1 cellular context compared by ENCODE assay signal in the genomic region with DNA sequence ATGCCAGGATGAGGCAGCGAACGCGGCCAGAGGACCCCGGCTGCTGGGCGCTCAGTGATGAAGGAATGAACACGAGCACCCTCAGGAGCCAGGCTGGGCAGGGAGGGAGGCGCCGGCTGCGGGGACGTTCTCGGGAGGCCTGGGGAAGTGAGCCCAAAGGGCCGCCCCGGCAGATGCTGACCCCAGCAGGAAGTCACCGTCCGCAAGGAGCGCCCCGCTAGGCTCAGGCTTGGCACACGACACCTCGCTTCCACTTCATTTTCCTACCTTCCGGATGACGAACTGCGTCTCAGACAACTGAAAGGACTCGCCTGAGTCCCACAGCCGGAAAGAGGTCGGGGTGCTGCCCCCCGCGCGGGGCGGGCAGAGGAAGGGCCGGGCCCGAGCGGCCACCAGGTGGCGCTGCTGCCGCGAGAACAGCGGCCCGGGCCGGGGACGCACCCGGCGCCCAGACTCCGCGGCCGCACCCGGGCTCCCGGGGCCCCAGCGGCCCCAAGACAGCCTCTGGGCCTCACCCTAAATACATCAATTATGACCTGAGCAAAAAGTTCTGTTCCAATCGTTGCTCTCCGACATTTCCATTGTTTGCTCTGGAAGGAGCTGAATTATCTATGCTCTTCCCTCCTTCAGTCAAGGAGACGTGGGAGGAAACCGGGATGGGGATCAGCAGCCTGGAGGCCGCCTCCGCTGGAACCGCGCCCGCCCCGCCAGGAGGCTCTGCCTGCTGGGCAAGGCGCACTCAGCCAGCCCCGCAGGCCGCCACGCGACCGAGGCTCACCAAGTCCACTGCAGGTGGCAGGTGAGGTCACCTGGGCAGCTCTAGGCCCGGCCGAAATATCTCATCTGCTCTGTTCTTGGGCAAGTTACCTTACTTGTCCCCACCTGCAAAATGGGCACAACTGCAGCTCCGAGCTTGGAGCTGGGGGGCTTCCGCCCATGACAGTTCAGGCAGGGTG.
TF ChIP-seq lines count a peak whose summit lies in the region.

No MANE protein-coding gene starts in this region.

TF ChIP-seq in HepG2, 621 proteins besides CTCF, POLR2A, EP300 and RAD21 (continued from another document):
- TF ChIP-seq, protein P1, sequence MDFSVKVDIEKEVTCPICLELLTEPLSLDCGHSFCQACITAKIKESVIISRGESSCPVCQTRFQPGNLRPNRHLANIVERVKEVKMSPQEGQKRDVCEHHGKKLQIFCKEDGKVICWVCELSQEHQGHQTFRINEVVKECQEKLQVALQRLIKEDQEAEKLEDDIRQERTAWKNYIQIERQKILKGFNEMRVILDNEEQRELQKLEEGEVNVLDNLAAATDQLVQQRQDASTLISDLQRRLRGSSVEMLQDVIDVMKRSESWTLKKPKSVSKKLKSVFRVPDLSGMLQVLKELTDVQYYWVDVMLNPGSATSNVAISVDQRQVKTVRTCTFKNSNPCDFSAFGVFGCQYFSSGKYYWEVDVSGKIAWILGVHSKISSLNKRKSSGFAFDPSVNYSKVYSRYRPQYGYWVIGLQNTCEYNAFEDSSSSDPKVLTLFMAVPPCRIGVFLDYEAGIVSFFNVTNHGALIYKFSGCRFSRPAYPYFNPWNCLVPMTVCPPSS (IDR thresholded peaks at IDR 0.05) = no peak
- TF ChIP-seq YEATS4 (CRISPR knock-in tag; IDR thresholded peaks at IDR 0.05; ENCODE audit: borderline replicate concordance) (no peak), ATAD3A (CRISPR knock-in tag; IDR thresholded peaks at IDR 0.05) (no peak), CENPX (CRISPR knock-in tag; IDR thresholded peaks at IDR 0.05) (no peak), PCBP1 (IDR thresholded peaks at IDR 0.05; ENCODE audit: borderline replicate concordance, low read depth, low read length) (no peak), REXO4 (CRISPR knock-in tag; IDR thresholded peaks at IDR 0.05; ENCODE audit: borderline replicate concordance) (no peak), HIVEP1 (CRISPR knock-in tag; IDR thresholded peaks at IDR 0.05) (0 out of 2 replicates have a peak, but pooled peaks have one; percentile 32), GTF3A (CRISPR knock-in tag; conservative IDR thresholded peaks at IDR 0.05) (no peak), KLF9 (CRISPR knock-in tag; IDR thresholded peaks at IDR 0.05; ENCODE audit: low read depth) (no peak), ZNF672 (CRISPR knock-in tag; IDR thresholded peaks at IDR 0.05) (no peak), KLF16 (CRISPR knock-in tag; IDR thresholded peaks at IDR 0.05) (no peak), YY1 (IDR thresholded peaks at IDR 0.05; ENCODE audit: insufficient read depth, insufficient replicate concordance, low read depth, low read length) (peak; percentile 47), IKZF4 (CRISPR knock-in tag; IDR thresholded peaks at IDR 0.05; ENCODE audit: borderline replicate concordance, low read depth, not compliant biosample characterization) (no peak), ARNTL (CRISPR knock-in tag; IDR thresholded peaks at IDR 0.05) (no peak), ZNF317 (CRISPR knock-in tag; IDR thresholded peaks at IDR 0.05) (no peak), MAZ (IDR thresholded peaks at IDR 0.05; ENCODE audit: borderline replicate concordance, low read depth, low read length) (no peak), MAZ (CRISPR knock-in tag; IDR thresholded peaks at IDR 0.05; ENCODE audit: low read depth) (peak; percentile 71), FOXK2 (IDR thresholded peaks at IDR 0.05) (no peak), HNRNPK (IDR thresholded peaks at IDR 0.05; ENCODE audit: low read depth, low read length, poor library complexity, severe bottlenecking) (no peak), HNF4G (IDR thresholded peaks at IDR 0.05; ENCODE audit: borderline replicate concordance, low read depth, low read length) (no peak), HNF4G (CRISPR knock-in tag; IDR thresholded peaks at IDR 0.05; ENCODE audit: borderline replicate concordance, low read depth) (no peak), NONO (IDR thresholded peaks at IDR 0.05) (no peak), NONO (CRISPR knock-in tag; conservative IDR thresholded peaks at IDR 0.05) (no peak), MEIS1 (CRISPR knock-in tag; IDR thresholded peaks at IDR 0.05; ENCODE audit: borderline replicate concordance) (no peak), ZNF121 (CRISPR knock-in tag; IDR thresholded peaks at IDR 0.05) (no peak), ZNF768 (CRISPR knock-in tag; IDR thresholded peaks at IDR 0.05) (no peak), GABPB1 (CRISPR knock-in tag; IDR thresholded peaks at IDR 0.05) (peak; percentile 41; the same call in 1 of the 2 replicates), ASH2L (IDR thresholded peaks at IDR 0.05; ENCODE audit: insufficient read length, low read depth, low read length) (no peak), ZNF713 (CRISPR knock-in tag; IDR thresholded peaks at IDR 0.05) (no peak), JDP2 (CRISPR knock-in tag; IDR thresholded peaks at IDR 0.05; ENCODE audit: borderline replicate concordance) (no peak), MTF1 (CRISPR knock-in tag; IDR thresholded peaks at IDR 0.05) (no peak), SMC3 (IDR thresholded peaks at IDR 0.05; ENCODE audit: low read length) (peak; percentile 31; the same call in 1 of the 2 replicates), ZNF101 (CRISPR knock-in tag; IDR thresholded peaks at IDR 0.05; ENCODE audit: borderline replicate concordance, low read depth) (no peak), ZNF331 (CRISPR knock-in tag; IDR thresholded peaks at IDR 0.05) (no peak), EHMT2 (IDR thresholded peaks at IDR 0.05; ENCODE audit: borderline replicate concordance, low read depth, low read length) (no peak), SNRNP70 (IDR thresholded peaks at IDR 0.05; ENCODE audit: low read depth, low read length) (no peak), ZNF335 (CRISPR knock-in tag; IDR thresholded peaks at IDR 0.05) (no peak), MXI1 (IDR thresholded peaks at IDR 0.05; ENCODE audit: borderline replicate concordance, low read depth, low read length) (no peak), ZNF354B (CRISPR knock-in tag; IDR thresholded peaks at IDR 0.05) (no peak), ZNF776 (CRISPR knock-in tag; IDR thresholded peaks at IDR 0.05) (no peak), ZNF720 (CRISPR knock-in tag; IDR thresholded peaks at IDR 0.05) (no peak), ETV5 (CRISPR knock-in tag; IDR thresholded peaks at IDR 0.05; ENCODE audit: borderline replicate concordance) (peak; percentile 18; the same call in 1 of the 2 replicates), ZNF260 (CRISPR knock-in tag; IDR thresholded peaks at IDR 0.05; ENCODE audit: borderline replicate concordance, low read depth) (no peak), FOXO1 (CRISPR knock-in tag; IDR thresholded peaks at IDR 0.05) (0 out of 2 replicates have a peak, but pooled peaks have one; percentile 12), ZNF629 (CRISPR knock-in tag; conservative IDR thresholded peaks at IDR 0.05) (peak; percentile 70), SPEN (CRISPR knock-in tag; IDR thresholded peaks at IDR 0.05; ENCODE audit: low read depth) (0 out of 2 replicates have a peak, but pooled peaks have one; percentile 9), STAG1 (CRISPR knock-in tag; IDR thresholded peaks at IDR 0.05) (peak; percentile 88)
- TF ChIP-seq, protein P2, sequence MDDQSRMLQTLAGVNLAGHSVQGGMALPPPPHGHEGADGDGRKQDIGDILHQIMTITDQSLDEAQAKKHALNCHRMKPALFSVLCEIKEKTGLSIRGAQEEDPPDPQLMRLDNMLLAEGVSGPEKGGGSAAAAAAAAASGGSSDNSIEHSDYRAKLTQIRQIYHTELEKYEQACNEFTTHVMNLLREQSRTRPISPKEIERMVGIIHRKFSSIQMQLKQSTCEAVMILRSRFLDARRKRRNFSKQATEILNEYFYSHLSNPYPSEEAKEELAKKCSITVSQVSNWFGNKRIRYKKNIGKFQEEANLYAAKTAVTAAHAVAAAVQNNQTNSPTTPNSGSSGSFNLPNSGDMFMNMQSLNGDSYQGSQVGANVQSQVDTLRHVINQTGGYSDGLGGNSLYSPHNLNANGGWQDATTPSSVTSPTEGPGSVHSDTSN (CRISPR knock-in tag; IDR thresholded peaks at IDR 0.05; ENCODE audit: borderline replicate concordance) = no peak
- TF ChIP-seq, protein P3, sequence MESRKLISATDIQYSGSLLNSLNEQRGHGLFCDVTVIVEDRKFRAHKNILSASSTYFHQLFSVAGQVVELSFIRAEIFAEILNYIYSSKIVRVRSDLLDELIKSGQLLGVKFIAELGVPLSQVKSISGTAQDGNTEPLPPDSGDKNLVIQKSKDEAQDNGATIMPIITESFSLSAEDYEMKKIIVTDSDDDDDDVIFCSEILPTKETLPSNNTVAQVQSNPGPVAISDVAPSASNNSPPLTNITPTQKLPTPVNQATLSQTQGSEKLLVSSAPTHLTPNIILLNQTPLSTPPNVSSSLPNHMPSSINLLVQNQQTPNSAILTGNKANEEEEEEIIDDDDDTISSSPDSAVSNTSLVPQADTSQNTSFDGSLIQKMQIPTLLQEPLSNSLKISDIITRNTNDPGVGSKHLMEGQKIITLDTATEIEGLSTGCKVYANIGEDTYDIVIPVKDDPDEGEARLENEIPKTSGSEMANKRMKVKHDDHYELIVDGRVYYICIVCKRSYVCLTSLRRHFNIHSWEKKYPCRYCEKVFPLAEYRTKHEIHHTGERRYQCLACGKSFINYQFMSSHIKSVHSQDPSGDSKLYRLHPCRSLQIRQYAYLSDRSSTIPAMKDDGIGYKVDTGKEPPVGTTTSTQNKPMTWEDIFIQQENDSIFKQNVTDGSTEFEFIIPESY (CRISPR knock-in tag; IDR thresholded peaks at IDR 0.05) = peak; percentile 43; the same call in 1 of the 2 replicates
- TF ChIP-seq, protein P4, sequence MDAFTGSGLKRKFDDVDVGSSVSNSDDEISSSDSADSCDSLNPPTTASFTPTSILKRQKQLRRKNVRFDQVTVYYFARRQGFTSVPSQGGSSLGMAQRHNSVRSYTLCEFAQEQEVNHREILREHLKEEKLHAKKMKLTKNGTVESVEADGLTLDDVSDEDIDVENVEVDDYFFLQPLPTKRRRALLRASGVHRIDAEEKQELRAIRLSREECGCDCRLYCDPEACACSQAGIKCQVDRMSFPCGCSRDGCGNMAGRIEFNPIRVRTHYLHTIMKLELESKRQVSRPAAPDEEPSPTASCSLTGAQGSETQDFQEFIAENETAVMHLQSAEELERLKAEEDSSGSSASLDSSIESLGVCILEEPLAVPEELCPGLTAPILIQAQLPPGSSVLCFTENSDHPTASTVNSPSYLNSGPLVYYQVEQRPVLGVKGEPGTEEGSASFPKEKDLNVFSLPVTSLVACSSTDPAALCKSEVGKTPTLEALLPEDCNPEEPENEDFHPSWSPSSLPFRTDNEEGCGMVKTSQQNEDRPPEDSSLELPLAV (CRISPR knock-in tag; conservative IDR thresholded peaks at IDR 0.05; ENCODE audit: low read depth) = no peak
- TF ChIP-seq, protein P5, sequence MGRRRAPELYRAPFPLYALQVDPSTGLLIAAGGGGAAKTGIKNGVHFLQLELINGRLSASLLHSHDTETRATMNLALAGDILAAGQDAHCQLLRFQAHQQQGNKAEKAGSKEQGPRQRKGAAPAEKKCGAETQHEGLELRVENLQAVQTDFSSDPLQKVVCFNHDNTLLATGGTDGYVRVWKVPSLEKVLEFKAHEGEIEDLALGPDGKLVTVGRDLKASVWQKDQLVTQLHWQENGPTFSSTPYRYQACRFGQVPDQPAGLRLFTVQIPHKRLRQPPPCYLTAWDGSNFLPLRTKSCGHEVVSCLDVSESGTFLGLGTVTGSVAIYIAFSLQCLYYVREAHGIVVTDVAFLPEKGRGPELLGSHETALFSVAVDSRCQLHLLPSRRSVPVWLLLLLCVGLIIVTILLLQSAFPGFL (CRISPR knock-in tag; IDR thresholded peaks at IDR 0.05) = no peak
- TF ChIP-seq, protein P6, sequence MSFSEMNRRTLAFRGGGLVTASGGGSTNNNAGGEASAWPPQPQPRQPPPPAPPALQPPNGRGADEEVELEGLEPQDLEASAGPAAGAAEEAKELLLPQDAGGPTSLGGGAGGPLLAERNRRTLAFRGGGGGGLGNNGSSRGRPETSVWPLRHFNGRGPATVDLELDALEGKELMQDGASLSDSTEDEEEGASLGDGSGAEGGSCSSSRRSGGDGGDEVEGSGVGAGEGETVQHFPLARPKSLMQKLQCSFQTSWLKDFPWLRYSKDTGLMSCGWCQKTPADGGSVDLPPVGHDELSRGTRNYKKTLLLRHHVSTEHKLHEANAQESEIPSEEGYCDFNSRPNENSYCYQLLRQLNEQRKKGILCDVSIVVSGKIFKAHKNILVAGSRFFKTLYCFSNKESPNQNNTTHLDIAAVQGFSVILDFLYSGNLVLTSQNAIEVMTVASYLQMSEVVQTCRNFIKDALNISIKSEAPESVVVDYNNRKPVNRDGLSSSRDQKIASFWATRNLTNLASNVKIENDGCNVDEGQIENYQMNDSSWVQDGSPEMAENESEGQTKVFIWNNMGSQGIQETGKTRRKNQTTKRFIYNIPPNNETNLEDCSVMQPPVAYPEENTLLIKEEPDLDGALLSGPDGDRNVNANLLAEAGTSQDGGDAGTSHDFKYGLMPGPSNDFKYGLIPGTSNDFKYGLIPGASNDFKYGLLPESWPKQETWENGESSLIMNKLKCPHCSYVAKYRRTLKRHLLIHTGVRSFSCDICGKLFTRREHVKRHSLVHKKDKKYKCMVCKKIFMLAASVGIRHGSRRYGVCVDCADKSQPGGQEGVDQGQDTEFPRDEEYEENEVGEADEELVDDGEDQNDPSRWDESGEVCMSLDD (CRISPR knock-in tag; IDR thresholded peaks at IDR 0.05; ENCODE audit: borderline replicate concordance) = 0 out of 2 replicates have a peak, but pooled peaks have one; percentile 44
- TF ChIP-seq, protein P7, sequence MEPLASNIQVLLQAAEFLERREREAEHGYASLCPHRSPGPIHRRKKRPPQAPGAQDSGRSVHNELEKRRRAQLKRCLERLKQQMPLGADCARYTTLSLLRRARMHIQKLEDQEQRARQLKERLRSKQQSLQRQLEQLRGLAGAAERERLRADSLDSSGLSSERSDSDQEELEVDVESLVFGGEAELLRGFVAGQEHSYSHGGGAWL (CRISPR knock-in tag; IDR thresholded peaks at IDR 0.05) = no peak
- TF ChIP-seq, protein P8, sequence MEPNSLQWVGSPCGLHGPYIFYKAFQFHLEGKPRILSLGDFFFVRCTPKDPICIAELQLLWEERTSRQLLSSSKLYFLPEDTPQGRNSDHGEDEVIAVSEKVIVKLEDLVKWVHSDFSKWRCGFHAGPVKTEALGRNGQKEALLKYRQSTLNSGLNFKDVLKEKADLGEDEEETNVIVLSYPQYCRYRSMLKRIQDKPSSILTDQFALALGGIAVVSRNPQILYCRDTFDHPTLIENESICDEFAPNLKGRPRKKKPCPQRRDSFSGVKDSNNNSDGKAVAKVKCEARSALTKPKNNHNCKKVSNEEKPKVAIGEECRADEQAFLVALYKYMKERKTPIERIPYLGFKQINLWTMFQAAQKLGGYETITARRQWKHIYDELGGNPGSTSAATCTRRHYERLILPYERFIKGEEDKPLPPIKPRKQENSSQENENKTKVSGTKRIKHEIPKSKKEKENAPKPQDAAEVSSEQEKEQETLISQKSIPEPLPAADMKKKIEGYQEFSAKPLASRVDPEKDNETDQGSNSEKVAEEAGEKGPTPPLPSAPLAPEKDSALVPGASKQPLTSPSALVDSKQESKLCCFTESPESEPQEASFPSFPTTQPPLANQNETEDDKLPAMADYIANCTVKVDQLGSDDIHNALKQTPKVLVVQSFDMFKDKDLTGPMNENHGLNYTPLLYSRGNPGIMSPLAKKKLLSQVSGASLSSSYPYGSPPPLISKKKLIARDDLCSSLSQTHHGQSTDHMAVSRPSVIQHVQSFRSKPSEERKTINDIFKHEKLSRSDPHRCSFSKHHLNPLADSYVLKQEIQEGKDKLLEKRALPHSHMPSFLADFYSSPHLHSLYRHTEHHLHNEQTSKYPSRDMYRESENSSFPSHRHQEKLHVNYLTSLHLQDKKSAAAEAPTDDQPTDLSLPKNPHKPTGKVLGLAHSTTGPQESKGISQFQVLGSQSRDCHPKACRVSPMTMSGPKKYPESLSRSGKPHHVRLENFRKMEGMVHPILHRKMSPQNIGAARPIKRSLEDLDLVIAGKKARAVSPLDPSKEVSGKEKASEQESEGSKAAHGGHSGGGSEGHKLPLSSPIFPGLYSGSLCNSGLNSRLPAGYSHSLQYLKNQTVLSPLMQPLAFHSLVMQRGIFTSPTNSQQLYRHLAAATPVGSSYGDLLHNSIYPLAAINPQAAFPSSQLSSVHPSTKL (CRISPR knock-in tag; IDR thresholded peaks at IDR 0.05) = no peak
